1 cellular context compared by ENCODE assay signal in the genomic region with DNA sequence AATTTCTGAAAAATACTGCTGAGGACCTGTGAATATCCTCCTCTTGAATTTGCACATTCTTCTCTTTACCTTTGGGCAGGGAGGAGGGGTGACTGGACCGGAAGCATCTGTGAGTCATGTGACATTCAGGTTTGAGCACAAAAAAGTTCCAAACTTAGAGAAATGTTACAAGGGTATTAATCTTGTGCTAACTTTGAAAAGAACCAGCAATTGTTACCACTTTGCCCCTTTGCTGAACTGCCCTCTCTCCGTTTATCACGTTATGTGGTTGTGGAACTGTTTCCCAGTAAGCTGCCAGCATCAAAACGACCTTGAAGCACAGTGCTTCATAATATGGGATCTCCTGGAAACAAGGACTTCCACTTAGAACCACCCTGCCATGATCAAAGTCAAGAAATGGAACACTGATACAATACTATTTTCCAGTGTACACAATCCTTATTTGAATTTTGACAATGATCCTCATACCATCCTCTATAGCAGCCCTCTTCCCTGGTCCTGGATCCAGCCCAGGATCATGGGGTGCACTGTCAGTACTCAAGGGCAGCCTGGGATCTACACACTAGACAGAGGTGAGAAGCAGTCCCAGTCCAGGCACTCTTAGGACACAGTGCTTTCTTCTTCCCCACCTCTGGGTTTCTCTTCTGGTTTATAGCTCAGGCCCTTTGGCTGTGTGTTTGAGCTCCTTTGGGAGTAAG.
A peak's percentile ranks its signal among the peaks of the same experiment; 100 is the strongest.
TF ChIP-seq lines count a peak whose summit lies in the region.

No MANE protein-coding gene starts in this region.

TF ChIP-seq in K562, 482 proteins besides CTCF, POLR2A, EP300 and RAD21 (continues in another document):
- TF ChIP-seq RAD51 (IDR thresholded peaks at IDR 0.05; ENCODE audit: borderline replicate concordance, low read depth) (peak; percentile 82), PML (IDR thresholded peaks at IDR 0.05; ENCODE audit: low read length) (no peak), HDAC3 (IDR thresholded peaks at IDR 0.05; ENCODE audit: borderline replicate concordance, partially characterized antibody) (no peak), GABPA (tag; conservative IDR thresholded peaks at IDR 0.05; ENCODE audit: low read depth) (peak; percentile 47; the same call in 1 of the 2 replicates), GABPB1 (CRISPR knock-in tag; IDR thresholded peaks at IDR 0.05) (no peak), XRCC4 (IDR thresholded peaks at IDR 0.05; ENCODE audit: extremely low read depth, insufficient read depth, insufficient read length) (no peak), ZBTB8A (IDR thresholded peaks at IDR 0.05; ENCODE audit: partially characterized antibody) (no peak), ZKSCAN1 (IDR thresholded peaks at IDR 0.05; ENCODE audit: low read depth, low read length) (no peak), WHSC1 (IDR thresholded peaks at IDR 0.05; ENCODE audit: low read length) (no peak), ZNF408 (CRISPR knock-in tag; IDR thresholded peaks at IDR 0.05; ENCODE audit: low read depth) (no peak), TOE1 (IDR thresholded peaks at IDR 0.05; ENCODE audit: borderline replicate concordance) (peak; percentile 90), TOE1 (CRISPR knock-in tag; IDR thresholded peaks at IDR 0.05; ENCODE audit: borderline replicate concordance, low read depth) (no peak), PCBP1 (IDR thresholded peaks at IDR 0.05; ENCODE audit: low read depth, low read length, poor library complexity, severe bottlenecking) (no peak), CCNT2 (IDR thresholded peaks at IDR 0.05; ENCODE audit: borderline replicate concordance, extremely low read depth, insufficient read length, low read depth, low read length) (no peak), ZNF175 (CRISPR knock-in tag; IDR thresholded peaks at IDR 0.05; ENCODE audit: low read depth) (no peak), KLF1 (tag; IDR thresholded peaks at IDR 0.05) (no peak), GMEB1 (CRISPR knock-in tag; IDR thresholded peaks at IDR 0.05) (no peak), ZFP1 (CRISPR knock-in tag; IDR thresholded peaks at IDR 0.05) (no peak), ZNF592 (IDR thresholded peaks at IDR 0.05) (peak; percentile 35; the same call in 1 of the 2 replicates), HES1 (IDR thresholded peaks at IDR 0.05; ENCODE audit: low read depth) (no peak), MXI1 (IDR thresholded peaks at IDR 0.05; ENCODE audit: low read depth, low read length) (no peak), SAFB2 (IDR thresholded peaks at IDR 0.05; ENCODE audit: borderline replicate concordance, low read depth, low read length, severe bottlenecking) (no peak), ZNF232 (CRISPR knock-in tag; IDR thresholded peaks at IDR 0.05) (no peak), ZNF354B (CRISPR knock-in tag; IDR thresholded peaks at IDR 0.05) (no peak), USF2 (CRISPR knock-in tag; IDR thresholded peaks at IDR 0.05) (peak; percentile 66)
- TF ChIP-seq, protein P1, sequence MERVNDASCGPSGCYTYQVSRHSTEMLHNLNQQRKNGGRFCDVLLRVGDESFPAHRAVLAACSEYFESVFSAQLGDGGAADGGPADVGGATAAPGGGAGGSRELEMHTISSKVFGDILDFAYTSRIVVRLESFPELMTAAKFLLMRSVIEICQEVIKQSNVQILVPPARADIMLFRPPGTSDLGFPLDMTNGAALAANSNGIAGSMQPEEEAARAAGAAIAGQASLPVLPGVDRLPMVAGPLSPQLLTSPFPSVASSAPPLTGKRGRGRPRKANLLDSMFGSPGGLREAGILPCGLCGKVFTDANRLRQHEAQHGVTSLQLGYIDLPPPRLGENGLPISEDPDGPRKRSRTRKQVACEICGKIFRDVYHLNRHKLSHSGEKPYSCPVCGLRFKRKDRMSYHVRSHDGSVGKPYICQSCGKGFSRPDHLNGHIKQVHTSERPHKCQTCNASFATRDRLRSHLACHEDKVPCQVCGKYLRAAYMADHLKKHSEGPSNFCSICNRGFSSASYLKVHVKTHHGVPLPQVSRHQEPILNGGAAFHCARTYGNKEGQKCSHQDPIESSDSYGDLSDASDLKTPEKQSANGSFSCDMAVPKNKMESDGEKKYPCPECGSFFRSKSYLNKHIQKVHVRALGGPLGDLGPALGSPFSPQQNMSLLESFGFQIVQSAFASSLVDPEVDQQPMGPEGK (CRISPR knock-in tag; IDR thresholded peaks at IDR 0.05; ENCODE audit: borderline replicate concordance): no peak
- TF ChIP-seq, protein P2, sequence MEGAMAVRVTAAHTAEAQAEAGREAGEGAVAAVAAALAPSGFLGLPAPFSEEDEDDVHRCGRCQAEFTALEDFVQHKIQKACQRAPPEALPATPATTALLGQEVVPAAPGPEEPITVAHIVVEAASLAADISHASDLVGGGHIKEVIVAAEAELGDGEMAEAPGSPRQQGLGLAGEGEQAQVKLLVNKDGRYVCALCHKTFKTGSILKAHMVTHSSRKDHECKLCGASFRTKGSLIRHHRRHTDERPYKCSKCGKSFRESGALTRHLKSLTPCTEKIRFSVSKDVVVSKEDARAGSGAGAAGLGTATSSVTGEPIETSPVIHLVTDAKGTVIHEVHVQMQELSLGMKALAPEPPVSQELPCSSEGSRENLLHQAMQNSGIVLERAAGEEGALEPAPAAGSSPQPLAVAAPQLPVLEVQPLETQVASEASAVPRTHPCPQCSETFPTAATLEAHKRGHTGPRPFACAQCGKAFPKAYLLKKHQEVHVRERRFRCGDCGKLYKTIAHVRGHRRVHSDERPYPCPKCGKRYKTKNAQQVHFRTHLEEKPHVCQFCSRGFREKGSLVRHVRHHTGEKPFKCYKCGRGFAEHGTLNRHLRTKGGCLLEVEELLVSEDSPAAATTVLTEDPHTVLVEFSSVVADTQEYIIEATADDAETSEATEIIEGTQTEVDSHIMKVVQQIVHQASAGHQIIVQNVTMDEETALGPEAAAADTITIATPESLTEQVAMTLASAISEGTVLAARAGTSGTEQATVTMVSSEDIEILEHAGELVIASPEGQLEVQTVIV (CRISPR knock-in tag; IDR thresholded peaks at IDR 0.05; ENCODE audit: borderline replicate concordance): no peak
- TF ChIP-seq, protein P3, sequence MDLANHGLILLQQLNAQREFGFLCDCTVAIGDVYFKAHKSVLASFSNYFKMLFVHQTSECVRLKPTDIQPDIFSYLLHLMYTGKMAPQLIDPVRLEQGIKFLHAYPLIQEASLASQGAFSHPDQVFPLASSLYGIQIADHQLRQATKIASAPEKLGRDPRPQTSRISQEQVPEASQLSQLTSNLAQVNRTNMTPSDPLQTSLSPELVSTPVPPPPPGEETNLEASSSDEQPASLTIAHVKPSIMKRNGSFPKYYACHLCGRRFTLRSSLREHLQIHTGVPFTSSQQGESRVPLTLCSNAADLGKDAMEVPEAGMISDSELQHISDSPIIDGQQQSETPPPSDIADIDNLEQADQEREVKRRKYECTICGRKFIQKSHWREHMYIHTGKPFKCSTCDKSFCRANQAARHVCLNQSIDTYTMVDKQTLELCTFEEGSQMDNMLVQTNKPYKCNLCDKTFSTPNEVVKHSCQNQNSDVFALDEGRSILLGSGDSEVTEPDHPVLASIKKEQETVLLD (IDR thresholded peaks at IDR 0.05): no peak
- TF ChIP-seq, protein P4, sequence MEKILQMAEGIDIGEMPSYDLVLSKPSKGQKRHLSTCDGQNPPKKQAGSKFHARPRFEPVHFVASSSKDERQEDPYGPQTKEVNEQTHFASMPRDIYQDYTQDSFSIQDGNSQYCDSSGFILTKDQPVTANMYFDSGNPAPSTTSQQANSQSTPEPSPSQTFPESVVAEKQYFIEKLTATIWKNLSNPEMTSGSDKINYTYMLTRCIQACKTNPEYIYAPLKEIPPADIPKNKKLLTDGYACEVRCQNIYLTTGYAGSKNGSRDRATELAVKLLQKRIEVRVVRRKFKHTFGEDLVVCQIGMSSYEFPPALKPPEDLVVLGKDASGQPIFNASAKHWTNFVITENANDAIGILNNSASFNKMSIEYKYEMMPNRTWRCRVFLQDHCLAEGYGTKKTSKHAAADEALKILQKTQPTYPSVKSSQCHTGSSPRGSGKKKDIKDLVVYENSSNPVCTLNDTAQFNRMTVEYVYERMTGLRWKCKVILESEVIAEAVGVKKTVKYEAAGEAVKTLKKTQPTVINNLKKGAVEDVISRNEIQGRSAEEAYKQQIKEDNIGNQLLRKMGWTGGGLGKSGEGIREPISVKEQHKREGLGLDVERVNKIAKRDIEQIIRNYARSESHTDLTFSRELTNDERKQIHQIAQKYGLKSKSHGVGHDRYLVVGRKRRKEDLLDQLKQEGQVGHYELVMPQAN (IDR thresholded peaks at IDR 0.05; ENCODE audit: borderline replicate concordance): no peak
- TF ChIP-seq, protein P5, sequence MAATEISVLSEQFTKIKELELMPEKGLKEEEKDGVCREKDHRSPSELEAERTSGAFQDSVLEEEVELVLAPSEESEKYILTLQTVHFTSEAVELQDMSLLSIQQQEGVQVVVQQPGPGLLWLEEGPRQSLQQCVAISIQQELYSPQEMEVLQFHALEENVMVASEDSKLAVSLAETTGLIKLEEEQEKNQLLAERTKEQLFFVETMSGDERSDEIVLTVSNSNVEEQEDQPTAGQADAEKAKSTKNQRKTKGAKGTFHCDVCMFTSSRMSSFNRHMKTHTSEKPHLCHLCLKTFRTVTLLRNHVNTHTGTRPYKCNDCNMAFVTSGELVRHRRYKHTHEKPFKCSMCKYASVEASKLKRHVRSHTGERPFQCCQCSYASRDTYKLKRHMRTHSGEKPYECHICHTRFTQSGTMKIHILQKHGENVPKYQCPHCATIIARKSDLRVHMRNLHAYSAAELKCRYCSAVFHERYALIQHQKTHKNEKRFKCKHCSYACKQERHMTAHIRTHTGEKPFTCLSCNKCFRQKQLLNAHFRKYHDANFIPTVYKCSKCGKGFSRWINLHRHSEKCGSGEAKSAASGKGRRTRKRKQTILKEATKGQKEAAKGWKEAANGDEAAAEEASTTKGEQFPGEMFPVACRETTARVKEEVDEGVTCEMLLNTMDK (IDR thresholded peaks at IDR 0.05; ENCODE audit: borderline replicate concordance, insufficient read depth, low read depth, low read length, poor library complexity, severe bottlenecking): no peak
- TF ChIP-seq, protein P6, sequence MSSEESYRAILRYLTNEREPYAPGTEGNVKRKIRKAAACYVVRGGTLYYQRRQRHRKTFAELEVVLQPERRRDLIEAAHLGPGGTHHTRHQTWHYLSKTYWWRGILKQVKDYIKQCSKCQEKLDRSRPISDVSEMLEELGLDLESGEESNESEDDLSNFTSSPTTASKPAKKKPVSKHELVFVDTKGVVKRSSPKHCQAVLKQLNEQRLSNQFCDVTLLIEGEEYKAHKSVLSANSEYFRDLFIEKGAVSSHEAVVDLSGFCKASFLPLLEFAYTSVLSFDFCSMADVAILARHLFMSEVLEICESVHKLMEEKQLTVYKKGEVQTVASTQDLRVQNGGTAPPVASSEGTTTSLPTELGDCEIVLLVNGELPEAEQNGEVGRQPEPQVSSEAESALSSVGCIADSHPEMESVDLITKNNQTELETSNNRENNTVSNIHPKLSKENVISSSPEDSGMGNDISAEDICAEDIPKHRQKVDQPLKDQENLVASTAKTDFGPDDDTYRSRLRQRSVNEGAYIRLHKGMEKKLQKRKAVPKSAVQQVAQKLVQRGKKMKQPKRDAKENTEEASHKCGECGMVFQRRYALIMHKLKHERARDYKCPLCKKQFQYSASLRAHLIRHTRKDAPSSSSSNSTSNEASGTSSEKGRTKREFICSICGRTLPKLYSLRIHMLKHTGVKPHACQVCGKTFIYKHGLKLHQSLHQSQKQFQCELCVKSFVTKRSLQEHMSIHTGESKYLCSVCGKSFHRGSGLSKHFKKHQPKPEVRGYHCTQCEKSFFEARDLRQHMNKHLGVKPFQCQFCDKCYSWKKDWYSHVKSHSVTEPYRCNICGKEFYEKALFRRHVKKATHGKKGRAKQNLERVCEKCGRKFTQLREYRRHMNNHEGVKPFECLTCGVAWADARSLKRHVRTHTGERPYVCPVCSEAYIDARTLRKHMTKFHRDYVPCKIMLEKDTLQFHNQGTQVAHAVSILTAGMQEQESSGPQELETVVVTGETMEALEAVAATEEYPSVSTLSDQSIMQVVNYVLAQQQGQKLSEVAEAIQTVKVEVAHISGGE (CRISPR knock-in tag; IDR thresholded peaks at IDR 0.05): no peak
